Comparison of ENCODE assay signal across 8 cellular contexts in genomic region chr14:68627868-68628604, GRCh38.
DNase-seq lines count a peak whose midpoint lies in the region; TF ChIP-seq lines count a peak whose summit lies in the region.

No MANE protein-coding gene starts in this region.

- H3K4me1 Mint-ChIP-seq in activated CD4-positive, alpha-beta T cell treated with anti-CD3 and anti-CD28 coated beads, Interleukin-2, amount 10 ng/mL, durations not matched to agents 24 days and 14 days, result peaks cover 11% of the 10 kb centered on the region

- no peak for TF ChIP-seq CTCF in GM06990 (IDR thresholded peaks at IDR 0.05; ENCODE audit: insufficient read depth, low read length, poor library complexity, severe bottlenecking)

- H3K4me3 ChIP-seq in GM06990 (replicated peaks; ENCODE audit: low read depth, low read length) (peak overlapping the region; percentile 42), duodenal mucosa (ENCODE audit: low read depth in 1 of 2, low read length in 2 of 2) (peak overlapping the region; percentile 46 to 63)

- peaks cover 23% of the 10 kb centered on the region for H3K27me3 Mint-ChIP-seq in activated CD4-positive, alpha-beta T cell treated with anti-CD3 and anti-CD28 coated beads, Interleukin-2, amount 10 ng/mL, durations not matched to agents 24 days and 14 days

- H3K27me3 ChIP-seq in GM06990 (replicated peaks; ENCODE audit: control insufficient read depth, insufficient read depth, low read length) (no peaks in the 10 kb centered on the region), duodenal mucosa (ENCODE audit: control insufficient read depth in 1 of 2, insufficient read depth in 2 of 2, low read length in 2 of 2) (no peaks in the 10 kb centered on the region)

- H3K4me1 ChIP-seq in duodenal mucosa (ENCODE audit: control insufficient read depth in 1 of 2, insufficient read depth in 2 of 2, low read length in 2 of 2), result peaks cover 11 to 16% of the 10 kb centered on the region in 2 donors

- in situ Hi-C loops in KBM-7 (cut with MboI; ENCODE audit: low pct_unique_long_range_greater_than_20kb, low sequenced_read_pairs), result no loop called here

- peak overlapping the region; percentile 45 to 48 for H3K9ac ChIP-seq in duodenal mucosa (ENCODE audit: low read depth in 1 of 2, low read length in 2 of 2)

- peaks cover 14% of the 10 kb centered on the region for H3K9me3 Mint-ChIP-seq in activated CD4-positive, alpha-beta T cell treated with anti-CD3 and anti-CD28 coated beads, Interleukin-2, amount 10 ng/mL, durations not matched to agents 24 days and 14 days

- no peaks in the 10 kb centered on the region for H3K9me3 ChIP-seq in duodenal mucosa (ENCODE audit: control insufficient read depth in 1 of 2, low read length in 2 of 2)

- intact Hi-C loops in activated CD4-positive, alpha-beta T cell treated with anti-CD3 and anti-CD28 coated beads, Interleukin-2, amount 10 ng/mL, durations not matched to agents 24 days and 14 days (cut with micrococcal nuclease), result no loop called here

- H3K36me3 ChIP-seq in GM06990 (ENCODE audit: control insufficient read depth, insufficient read depth, low read length), result no peaks in the 10 kb centered on the region
- H3K36me3 ChIP-seq in duodenal mucosa (ENCODE audit: control insufficient read depth in 1 of 2, insufficient read depth in 2 of 2, low read length in 2 of 2), result no peaks in the 10 kb centered on the region

- no peaks in the 10 kb centered on the region for H3K36me3 Mint-ChIP-seq in activated CD4-positive, alpha-beta T cell treated with anti-CD3 and anti-CD28 coated beads, Interleukin-2, amount 10 ng/mL, durations not matched to agents 24 days and 14 days (ENCODE audit: low read depth)

- H3K4me3 Mint-ChIP-seq in activated CD4-positive, alpha-beta T cell treated with anti-CD3 and anti-CD28 coated beads, Interleukin-2, amount 10 ng/mL, durations not matched to agents 24 days and 14 days, result peak overlapping the region; percentile 59

- peak overlapping the region; percentile 37 for H3K27ac Mint-ChIP-seq in activated CD4-positive, alpha-beta T cell treated with anti-CD3 and anti-CD28 coated beads, Interleukin-2, amount 10 ng/mL, durations not matched to agents 24 days and 14 days

- H3K27ac ChIP-seq in duodenal mucosa (ENCODE audit: low read depth, low read length), result peak overlapping the region; percentile 37

- DNase-seq in GM06990 (ENCODE audit: extremely low read depth, insufficient read length), result peak; percentile 50
- peak; percentile 75 for DNase-seq in activated CD4-positive, alpha-beta T cell treated with anti-CD3 and anti-CD28 coated beads, Interleukin-2, amount 10 ng/mL, durations not matched to agents 24 days and 14 days
- DNase-seq in midbrain (lab: John Stamatoyannopoulos, UW), result peak; percentile 86
- DNase-seq in stimulated activated CD8-positive, alpha-beta memory T cell treated with anti-CD3 and anti-CD28 coated beads, Interleukin-4, amount 100 ng/mL, for 1 hour (ENCODE audit: low read depth in 2 of 2, low spot score in 1 of 2), result peak; percentile 23 to 45
- DNase-seq in NCI-H2081 (lab: John Stamatoyannopoulos, UW), result no peak
- DNase-seq in NCI-H2081 treated with DMSO at 0.1 percent for 48 hours (lab: John Stamatoyannopoulos, UW), result no peak
- DNase-seq in KBM-7, result no peak

Comparison
In these comparisons a context has a peak if more than half of its experiments do, and no peak if none do; other contexts are left out.
1. DNase-seq: peak in GM06990 (single experiment), activated CD4-positive, alpha-beta T cell treated with anti-CD3 and anti-CD28 coated beads, Interleukin-2, amount 10 ng/mL, durations not matched to agents 24 days and 14 days (single experiment), midbrain (single experiment) and stimulated activated CD8-positive, alpha-beta memory T cell treated with anti-CD3 and anti-CD28 coated beads, Interleukin-4, amount 100 ng/mL, for 1 hour (2 of 2); none in NCI-H2081 (0 of 2), NCI-H2081 treated with DMSO at 0.1 percent for 48 hours (single experiment) and KBM-7 (single experiment).